ENCODE assay signal across 26 cellular contexts in the genomic region with DNA sequence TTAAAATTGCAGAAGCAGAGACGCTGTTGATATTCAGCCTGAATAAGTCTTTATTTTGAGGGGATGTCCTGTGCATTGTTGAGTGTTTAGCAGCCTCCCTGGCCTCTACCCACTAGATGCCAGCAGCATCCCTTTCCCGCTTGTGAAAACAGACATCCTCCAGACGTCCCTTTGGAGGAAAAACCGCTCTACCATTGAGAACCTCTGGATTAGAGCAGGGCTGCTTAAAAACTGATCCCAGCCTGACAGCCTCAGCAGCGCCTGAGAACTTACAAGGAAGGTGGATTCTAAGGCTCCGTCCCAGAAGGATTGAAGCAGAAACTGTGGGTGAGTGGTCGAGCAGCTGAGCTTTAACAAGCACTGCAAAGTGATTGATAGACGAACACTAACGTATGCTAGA.
"Had no signal": no experiment of that assay in that cellular context is flagged by ENCODE, and none has a peak within 500 bp of the region (broad histone marks: within the 10 kb centered on the region; RNA-seq: fewer than 3 reads in every experiment).

No MANE protein-coding gene starts in this region.

- H3K4me1 ChIP-seq: ascending aorta, colonic mucosa had no signal

- ATAC-seq: activated CD4-positive, CD25-positive, alpha-beta regulatory T cell treated with anti-CD3 and anti-CD28 coated beads, Interleukin-2, amount 50 U/mL, for 24 hours; activated CD8-positive, alpha-beta T cell treated with anti-CD3 and anti-CD28 coated beads for 36 hours; activated naive CD4-positive, alpha-beta T cell treated with anti-CD3 and anti-CD28 coated beads, Interleukin-2, amount 50 U/mL, for 72 hours; activated T-cell treated with anti-CD3 and anti-CD28 coated beads, Interleukin-2, amount 50 U/mL, for 4 hours; activated T-helper 17 cell treated with anti-CD3 and anti-CD28 coated beads, Interleukin-2, amount 50 U/mL, for 72 hours; T-helper 17 cell had no signal

- H3K4me3 ChIP-seq: ascending aorta, breast epithelium, cardiac muscle cell, colonic mucosa had no signal

- H3K27me3 ChIP-seq: ascending aorta, breast epithelium, cardiac muscle cell, colonic mucosa had no signal

- H3K36me3 ChIP-seq: ascending aorta, breast epithelium, cardiac muscle cell, colonic mucosa, WERI-Rb-1 had no signal

- H3K27ac ChIP-seq: ascending aorta, breast epithelium, colonic mucosa, epithelial cell of prostate, WERI-Rb-1 had no signal

- H3K9me3 ChIP-seq: ascending aorta, breast epithelium, colonic mucosa had no signal

- DNase-seq: activated B cell treated with CpG ODN at 0.5 μM for 24 hours; activated CD4-positive, alpha-beta T cell treated with anti-CD3 and anti-CD28 coated beads for 48 hours; activated CD4-positive, alpha-beta T cell treated with anti-CD3 and anti-CD28 coated beads, Interleukin-2, amount 50 U/mL, for 1 hour; activated CD4-positive, alpha-beta T cell treated with anti-CD3 and anti-CD28 coated beads, Interleukin-2, amount 50 U/mL, for 48 hours; activated CD8-positive, alpha-beta memory T cell treated with anti-CD3 and anti-CD28 coated beads for 24 hours; activated CD8-positive, alpha-beta T cell treated with anti-CD3 and anti-CD28 coated beads for 36 hours; activated effector memory CD4-positive, alpha-beta T cell treated with Interleukin-2 at 50 U/mL for 16 hours; activated naive CD4-positive, alpha-beta T cell treated with anti-CD3 and anti-CD28 coated beads, Interleukin-2, amount 10 ng/mL, durations not matched to agents 7 days and 5 days; activated naive CD8-positive, alpha-beta T cell treated with anti-CD3 and anti-CD28 coated beads, Interleukin-2, amount 10 ng/mL, durations not matched to agents 7 days and 5 days; activated T-cell treated with anti-CD3 and anti-CD28 coated beads, Interleukin-2, amount 50 U/mL, for 4 hours; central memory CD4-positive, alpha-beta T cell; cerebellar nuclear complex; colonic mucosa; effector CD8-positive, alpha-beta T cell; foreskin fibroblast; T-helper 1 cell; T-helper 17 cell; T1000; WERI-Rb-1 had no signal
